Comparison of ENCODE assay signal across 29 cellular contexts in the genomic region with DNA sequence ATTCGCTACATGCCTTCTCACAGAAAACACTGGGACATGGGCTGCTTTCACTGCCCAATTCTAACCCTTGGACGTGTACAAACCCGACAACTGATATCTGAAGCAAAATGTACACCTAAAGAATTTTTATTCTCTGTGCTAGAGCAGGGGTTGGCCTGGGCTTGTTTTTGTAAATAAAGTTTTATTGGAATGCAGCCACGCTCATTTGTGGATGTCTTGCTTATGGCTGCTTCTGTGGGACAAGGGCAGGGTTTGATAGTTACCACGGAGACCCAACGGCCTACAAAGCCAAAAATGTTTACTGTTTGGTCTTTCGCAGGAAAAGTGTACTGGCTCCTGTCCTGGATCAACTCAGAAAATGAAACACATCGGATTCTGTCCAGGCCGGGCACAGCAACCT. TPM values are rescaled to one million over a fixed set of nuclear protein-coding genes. Genes with fewer than 3 reads are reported as not detected.
"Had no signal": no experiment of that assay in that cellular context is flagged by ENCODE, and none has a peak within 500 bp of the region (broad histone marks: within the 10 kb centered on the region; RNA-seq: fewer than 3 reads in every experiment).

No MANE protein-coding gene starts in this region.

- H3K4me1 ChIP-seq: colonic mucosa, gastrocnemius medialis, prostate gland, spleen, suprapubic skin had no signal

- DNase-seq: colonic mucosa; effector CD8-positive, alpha-beta T cell; endodermal cell; foreskin fibroblast; gastrocnemius medialis; kidney; natural killer cell; stimulated activated CD4-positive, alpha-beta T cell treated with anti-CD3 and anti-CD28 coated beads, Interleukin-2, amount 100 ng/mL, for 48 hours; stimulated activated naive CD4-positive, alpha-beta T cell; stimulated activated naive CD8-positive, alpha-beta T cell treated with anti-CD3 and anti-CD28 coated beads, Interleukin-15, amount 100 ng/mL, for 72 hours; transverse colon had no signal

- ATAC-seq: esophagus mucosa; gastrocnemius medialis; heart left ventricle; left lobe of liver; natural killer cell; stimulated activated naive CD8-positive, alpha-beta T cell treated with anti-CD3 and anti-CD28 coated beads, Interleukin-15, amount 100 ng/mL, for 72 hours had no signal

- H2AFZ ChIP-seq: hepatocyte had no signal

- H3K36me3 ChIP-seq: colonic mucosa, gastrocnemius medialis, heart left ventricle, neutrophil, prostate gland, right atrium auricular region, spleen, suprapubic skin, transverse colon had no signal

- H3K27me3 ChIP-seq: colonic mucosa, right atrium auricular region, transverse colon had no signal

- H3K9me3 Mint-ChIP-seq: central memory CD8-positive, alpha-beta T cell; dendritic cell treated with granulocyte-macrophage colony-stimulating factor and Interleukin-4, amounts not matched to agents 40 ng/mL and 50 ng/mL, for 4 days; endodermal cell; natural killer cell; neural crest cell; stimulated activated naive CD8-positive, alpha-beta T cell treated with anti-CD3 and anti-CD28 coated beads, Interleukin-15, amount 100 ng/mL, for 72 hours had no signal

- H3K4me1 Mint-ChIP-seq: central memory CD8-positive, alpha-beta T cell; natural killer cell; stimulated activated naive CD8-positive, alpha-beta T cell treated with anti-CD3 and anti-CD28 coated beads, Interleukin-15, amount 100 ng/mL, for 72 hours had no signal

- H3K27ac ChIP-seq: colonic mucosa, epithelial cell of prostate, gastrocnemius medialis, neutrophil, prostate gland, right atrium auricular region, skin epidermis, spleen, suprapubic skin had no signal

- H3K27ac Mint-ChIP-seq: dendritic cell treated with granulocyte-macrophage colony-stimulating factor and Interleukin-4, amounts not matched to agents 40 ng/mL and 50 ng/mL, for 4 days; endodermal cell; natural killer cell had no signal

- H3K36me3 Mint-ChIP-seq: natural killer cell had no signal

- H3K4me3 ChIP-seq: colonic mucosa, gastrocnemius medialis, heart left ventricle, hepatocyte, lung, prostate gland, right atrium auricular region, skin epidermis, spleen, suprapubic skin, transverse colon had no signal

- H3K4me3 Mint-ChIP-seq: central memory CD8-positive, alpha-beta T cell; dendritic cell treated with granulocyte-macrophage colony-stimulating factor and Interleukin-4, amounts not matched to agents 40 ng/mL and 50 ng/mL, for 4 days; endodermal cell; natural killer cell; neural crest cell; stimulated activated naive CD8-positive, alpha-beta T cell treated with anti-CD3 and anti-CD28 coated beads, Interleukin-15, amount 100 ng/mL, for 72 hours had no signal

- H3K9me3 ChIP-seq: colonic mucosa, gastrocnemius medialis, heart left ventricle, neutrophil, prostate gland, right atrium auricular region, spleen, suprapubic skin, transverse colon had no signal

RNA-seq across cellular contexts. Expression of gene APCDD1L, which starts 58.1 kb away (rescaled TPM):
- total RNA-seq: liver, mesenteric fat pad, mononuclear cell, natural killer cell, neural crest cell had no signal
- polyA plus RNA-seq: hepatocyte had no signal
